In genomic region chr12:100163416-100164152, GRCh38 we compare ENCODE assay signal across 8 cellular contexts. TPM values are rescaled to one million over a fixed set of nuclear protein-coding genes. Genes with fewer than 3 reads are reported as not detected.
DNase-seq lines count a peak whose midpoint lies in the region; ATAC-seq and TF ChIP-seq lines count a peak whose summit lies in the region.

No MANE protein-coding gene starts in this region.

- TF ChIP-seq POLR2A in IMR-90 (IDR thresholded peaks at IDR 0.05; ENCODE audit: low read depth, low read length): no peak

- no peaks in the 10 kb centered on the region for H3K9me3 ChIP-seq in IMR-90 (ENCODE audit: control insufficient read depth, insufficient read depth, low read length)
- H3K9me3 ChIP-seq in fibroblast of lung (ENCODE audit: control insufficient read depth, insufficient read depth, low read depth, low read length): no peaks in the 10 kb centered on the region

- peak overlapping the region; percentile 61 to 88 (median 86) for H3K27ac Mint-ChIP-seq in nephron
- peak overlapping the region in 1 of 2 donors; percentile 69 for H3K27ac Mint-ChIP-seq in stimulated activated naive CD8-positive, alpha-beta T cell treated with anti-CD3 and anti-CD28 coated beads, Interleukin-15, amount 100 ng/mL, for 72 hours

- H3K36me3 ChIP-seq in IMR-90 (ENCODE audit: control insufficient read depth, insufficient read depth, low read length): no peaks in the 10 kb centered on the region
- H3K36me3 ChIP-seq in fibroblast of lung (ENCODE audit: control insufficient read depth, insufficient read depth, low read length): no peaks in the 10 kb centered on the region

- no peak overlapping the region for H4K91ac ChIP-seq in IMR-90 (ENCODE audit: insufficient read depth, low read depth, low read length)

- H3K4me1 ChIP-seq in IMR-90 (ENCODE audit: control insufficient read depth, insufficient read depth, low read length) (no peaks in the 10 kb centered on the region), fibroblast of lung (ENCODE audit: control insufficient read depth, extremely low read depth, insufficient read depth, low read length) (no peaks in the 10 kb centered on the region)

- H2BK15ac ChIP-seq in IMR-90 (ENCODE audit: low read depth, low read length): no peak overlapping the region

- H3K4me3 Mint-ChIP-seq in nephron: peak overlapping the region; percentile 78 to 84 (median 82)
- peak overlapping the region; percentile 69 to 71 for H3K4me3 Mint-ChIP-seq in stimulated activated naive CD8-positive, alpha-beta T cell treated with anti-CD3 and anti-CD28 coated beads, Interleukin-15, amount 100 ng/mL, for 72 hours

- 1% methylated on average over 12 of the region's 16 CpGs; no CpG with 5 or more reads in 1 of the 2 experiments for WGBS in IMR-90 (ENCODE audit: extremely low coverage in 2 of 2, insufficient read length in 1 of 2), 2 experiments

- H3K18ac ChIP-seq in IMR-90 (ENCODE audit: low read depth, low read length): no peak overlapping the region

- POLR2A ChIA-PET in IMR-90 (lab: Charles Lee; ENCODE audit: unreplicated experiment): no interaction called here

- H3K36me3 Mint-ChIP-seq in nephron (ENCODE audit: low read depth): peaks cover 4% of the 10 kb centered on the region

- in situ Hi-C loops in IMR-90 (cut with MboI; ENCODE audit: low sequenced_read_pairs): no loop called here

- H3K4me1 Mint-ChIP-seq in nephron: peaks cover 42% of the 10 kb centered on the region
- peaks cover 11% of the 10 kb centered on the region for H3K4me1 Mint-ChIP-seq in stimulated activated naive CD8-positive, alpha-beta T cell treated with anti-CD3 and anti-CD28 coated beads, Interleukin-15, amount 100 ng/mL, for 72 hours

- DNase-seq in DMS 273 (lab: John Stamatoyannopoulos, UW; ENCODE audit: unreplicated experiment) (peak; percentile 88), IMR-90 (peak; percentile 33), activated T-helper 1 cell treated with Interleukin-2 at 50 U/mL for 16 hours (ENCODE audit: low read depth) (peak; percentile 54), fibroblast of lung (ENCODE audit: low read depth in 2 of 2) (peak; percentile 41 to 62)
- DNase-seq in stimulated activated naive CD8-positive, alpha-beta T cell treated with anti-CD3 and anti-CD28 coated beads, Interleukin-15, amount 100 ng/mL, for 72 hours: peak; percentile 61 to 63

- H2BK120ac ChIP-seq in IMR-90 (ENCODE audit: low read depth, low read length): no peak overlapping the region

- H3K9me1 ChIP-seq in IMR-90 (ENCODE audit: insufficient read depth, low read length): no peaks in the 10 kb centered on the region

- H3K27me3 ChIP-seq in IMR-90 (ENCODE audit: control insufficient read depth, insufficient read depth, low read length) (peaks cover 9% of the 10 kb centered on the region; the same call in 1 of the 2 replicates), fibroblast of lung (ENCODE audit: control insufficient read depth, insufficient read depth, low read length) (no peaks in the 10 kb centered on the region)

- H3K4me3 ChIP-seq in IMR-90 (ENCODE audit: insufficient read depth, low read depth, low read length) (no peak overlapping the region), fibroblast of lung (replicated peaks in 1 of 4; ENCODE audit: control extremely low read depth in 1 of 4, insufficient read depth in 1 of 4, low read depth in 3 of 4, low read length in 4 of 4) (peak overlapping the region in 2 of 4 experiments; percentile 40 to 46)

- H3K56ac ChIP-seq in IMR-90 (ENCODE audit: extremely low read depth, insufficient read depth, low read length): no peak overlapping the region

- H3K27ac ChIP-seq in IMR-90 (ENCODE audit: insufficient read depth, low read length) (no peak overlapping the region), fibroblast of lung (ENCODE audit: insufficient read depth, low read length) (no peak overlapping the region)

- H3K9me3 Mint-ChIP-seq in nephron: no peaks in the 10 kb centered on the region
- no peaks in the 10 kb centered on the region for H3K9me3 Mint-ChIP-seq in stimulated activated naive CD8-positive, alpha-beta T cell treated with anti-CD3 and anti-CD28 coated beads, Interleukin-15, amount 100 ng/mL, for 72 hours

- no peak overlapping the region for H2BK5ac ChIP-seq in IMR-90 (ENCODE audit: low read depth, low read length, poor library complexity, severe bottlenecking)

- BruUV-seq in IMR-90 (replicated peaks; lab: Mats Ljungman, UMichigan): no TSS peak

- 0 out of 2 replicates have a peak, but pooled peaks have one; percentile 5 for TF ChIP-seq CTCF in IMR-90 (conservative IDR thresholded peaks at IDR 0.05; ENCODE audit: low read depth, low read length)
- peak in 1 of 2 donors; percentile 7 for TF ChIP-seq CTCF in fibroblast of lung (conservative IDR thresholded peaks at IDR 0.05 in 1 of 2, IDR thresholded peaks at IDR 0.05 in 1 of 2; ENCODE audit: low read depth in 1 of 2, low read length in 2 of 2)
- peak in 1 of 3 experiments; percentile 12 for TF ChIP-seq CTCF in nephron (IDR thresholded peaks at IDR 0.05; ENCODE audit: unreplicated experiment in 3 of 3)

- H3K79me2 ChIP-seq in fibroblast of lung (ENCODE audit: control insufficient read depth, insufficient read depth, low read length): no peaks in the 10 kb centered on the region

- H3K9ac ChIP-seq in IMR-90 (ENCODE audit: low read depth, low read length) (no peak overlapping the region), fibroblast of lung (ENCODE audit: insufficient read depth, low read length) (no peak overlapping the region)

- peak; percentile 100 for ATAC-seq in GM21619 (IDR thresholded peaks at IDR 0.05; ENCODE audit: unreplicated experiment)
- ATAC-seq in IMR-90 (ENCODE audit: low read depth): peak; percentile 99
- peak; percentile 98 for ATAC-seq in stimulated activated naive CD8-positive, alpha-beta T cell treated with anti-CD3 and anti-CD28 coated beads, Interleukin-15, amount 100 ng/mL, for 72 hours

- H2BK20ac ChIP-seq in IMR-90 (ENCODE audit: low read depth, low read length): no peak overlapping the region

- intact Hi-C loops in IMR-90 (cut with micrococcal nuclease): no loop called here

- dilution Hi-C loops in IMR-90 (cut with HindIII; ENCODE audit: low sequenced_read_pairs, unreplicated experiment): no loop called here

- H3K4ac ChIP-seq in IMR-90 (ENCODE audit: low read depth, low read length): no peak overlapping the region

- H3K23ac ChIP-seq in IMR-90 (ENCODE audit: low read depth, low read length): no peak overlapping the region

- no peak overlapping the region for H3K14ac ChIP-seq in IMR-90 (replicated peaks; ENCODE audit: low read depth, low read length)

- H3K27me3 Mint-ChIP-seq in nephron (ENCODE audit: low read depth): peaks cover 10% of the 10 kb centered on the region
- no peaks in the 10 kb centered on the region for H3K27me3 Mint-ChIP-seq in stimulated activated naive CD8-positive, alpha-beta T cell treated with anti-CD3 and anti-CD28 coated beads, Interleukin-15, amount 100 ng/mL, for 72 hours

- H2AK5ac ChIP-seq in IMR-90 (ENCODE audit: low read depth, low read length): no peak overlapping the region

- CTCF ChIA-PET in IMR-90 (lab: Yijun Ruan, JAX): interaction anchor here (1.0 to 1.5 kb wide), 2 partner anchors 9 to 37 kb away, joined by 3 to 5 read pairs; partner anchors contain the start of gene ACTR6

- no peaks in the 10 kb centered on the region for H3K79me1 ChIP-seq in IMR-90 (ENCODE audit: low read depth in 1 of 2, low read length in 2 of 2)

- peak overlapping the region; percentile 53 for H2AFZ ChIP-seq in IMR-90 (replicated peaks; ENCODE audit: low read length, poor library complexity)
- H2AFZ ChIP-seq in fibroblast of lung (ENCODE audit: low read length): peak overlapping the region; percentile 57

- H3K4me2 ChIP-seq in IMR-90 (ENCODE audit: low read depth, low read length) (peak overlapping the region; percentile 19), fibroblast of lung (ENCODE audit: extremely low read depth, insufficient read depth, low read length) (peak overlapping the region; percentile 18)

- no peak overlapping the region for H4K5ac ChIP-seq in IMR-90 (ENCODE audit: low read depth, low read length)

- H4K8ac ChIP-seq in IMR-90 (ENCODE audit: low read depth in 2 of 2, low read length in 2 of 2): no peak overlapping the region

- no peak for TF ChIP-seq RAD21 in IMR-90 (IDR thresholded peaks at IDR 0.05; ENCODE audit: low read length)

- H4K20me1 ChIP-seq in IMR-90 (ENCODE audit: insufficient read depth, low read length) (no peaks in the 10 kb centered on the region), fibroblast of lung (ENCODE audit: control insufficient read depth, extremely low read depth, insufficient read depth, low read length) (no peaks in the 10 kb centered on the region)

- no peak overlapping the region for H2AK9ac ChIP-seq in IMR-90 (replicated peaks; ENCODE audit: low read depth, low read length, poor library complexity)

TF ChIP-seq in IMR-90, 13 proteins besides CTCF, POLR2A, EP300 and RAD21:
- no peak for TF ChIP-seq CHD1 (IDR thresholded peaks at IDR 0.05; ENCODE audit: low read depth, low read length)
- no peak for TF ChIP-seq RFX5 (IDR thresholded peaks at IDR 0.05; ENCODE audit: low read depth, low read length)
- no peak for TF ChIP-seq MAZ (IDR thresholded peaks at IDR 0.05; ENCODE audit: borderline replicate concordance, low read depth, low read length)
- no peak for TF ChIP-seq FOS (IDR thresholded peaks at IDR 0.05; ENCODE audit: low read depth, low read length)

TF ChIP-seq in PFSK-1, 5 proteins besides CTCF, POLR2A, EP300 and RAD21:
- peak; percentile 54 for TF ChIP-seq FOXP2 (optimal IDR thresholded peaks at IDR 0.05; ENCODE audit: borderline replicate concordance, extremely low read depth, extremely low read length, insufficient read depth)
- no peak for TF ChIP-seq SIN3A (IDR thresholded peaks at IDR 0.05; ENCODE audit: borderline replicate concordance, insufficient read depth, low read length)
TF ChIP-seq in PFSK-1: peak in this region for 1.

RNA-seq across cellular contexts. Expression of gene BLTP3B, which starts 20.9 kb away (rescaled TPM):
- total RNA-seq in IMR-90 (2012; rRNA removed) (38.7 and 44.7 TPM in 2 replicates), fibroblast of lung (38.3 and 44.4 TPM in 2 replicates)
- polyA plus RNA-seq in IMR-90 (2012; rRNA removed) (8.9 and 10.6 TPM in 2 replicates), fibroblast of lung (30.0 and 37.2 TPM in 2 replicates)
- 1.4 and 1.6 TPM in 2 replicates for polyA plus RNA-seq in IMR-90 (2012; cell fraction: cytosol; rRNA removed)
- polyA plus RNA-seq in IMR-90 (2012; cell fraction: nucleus; rRNA removed; ENCODE audit: low replicate concordance): 0.51 and 4.5 TPM in 2 replicates
- polyA plus RNA-seq in PFSK-1 (2012; ENCODE audit: insufficient read length, low read depth): 6.2 TPM
- 13.5 and 14.7 TPM in 2 replicates for polyA plus RNA-seq in fibroblast of lung (2012)
- 1.9 and 2.8 TPM in 2 replicates for polyA minus RNA-seq in fibroblast of lung (ENCODE audit: low replicate concordance)

RNA-seq across cellular contexts. Expression of gene ACTR6, which starts 37.0 kb away (rescaled TPM):
- total RNA-seq in IMR-90 (2012; rRNA removed): 10.2 and 20.6 TPM in 2 replicates
- polyA plus RNA-seq in IMR-90 (2012; rRNA removed): 9.7 and 14.5 TPM in 2 replicates
- 0.64 and 0.84 TPM in 2 replicates for polyA plus RNA-seq in IMR-90 (2012; cell fraction: cytosol; rRNA removed)
- polyA plus RNA-seq in IMR-90 (2012; cell fraction: nucleus; rRNA removed; ENCODE audit: low replicate concordance): 0.22 and 5.4 TPM in 2 replicates
- 14.0 TPM for polyA plus RNA-seq in PFSK-1 (2012; ENCODE audit: insufficient read length, low read depth)
- 13.9 and 16.5 TPM in 2 replicates for total RNA-seq in fibroblast of lung
- polyA plus RNA-seq in fibroblast of lung: 23.8 and 34.3 TPM in 2 replicates
- 15.8 and 22.8 TPM in 2 replicates for polyA plus RNA-seq in fibroblast of lung (2012)
- 0.86 TPM in 1 of 2 replicates, not detected in the other for polyA minus RNA-seq in fibroblast of lung (ENCODE audit: low replicate concordance)

Comparison
In these comparisons a context has a peak if more than half of its experiments do, and no peak if none do; other contexts are left out.
1. DNase-seq: peak in every context shown above with its lines; median percentile 88 in DMS 273; 62 in stimulated activated naive CD8-positive, alpha-beta T cell treated with anti-CD3 and anti-CD28 coated beads, Interleukin-15, amount 100 ng/mL, for 72 hours; 54 in activated T-helper 1 cell treated with Interleukin-2 at 50 U/mL for 16 hours; 52 in fibroblast of lung; 33 in IMR-90.